ENCODE assay signal across 8 cellular contexts in genomic region chr19:37907735-37908066, GRCh38. TPM values are rescaled to one million over a fixed set of nuclear protein-coding genes. Genes with fewer than 3 reads are reported as not detected.
A peak's percentile ranks its signal among the peaks of the same experiment; 100 is the strongest.
DNase-seq lines count a peak whose midpoint lies in the region; ATAC-seq, FAIRE-seq and TF ChIP-seq lines count a peak whose summit lies in the region.

No MANE protein-coding gene starts in this region.

- TF ChIP-seq CTCF in activated CD8-positive, alpha-beta T cell treated with anti-CD3 and anti-CD28 coated beads for 36 hours (IDR thresholded peaks at IDR 0.05) = no peak
- TF ChIP-seq CTCF in keratinocyte (optimal IDR thresholded peaks at IDR 0.05 in 1 of 3, IDR thresholded peaks at IDR 0.05 in 1 of 3, conservative IDR thresholded peaks at IDR 0.05 in 1 of 3; ENCODE audit: extremely low read depth in 1 of 3, insufficient read depth in 2 of 3, low read length in 3 of 3) = no peak

- H3K4me2 ChIP-seq in keratinocyte (ENCODE audit: control insufficient read depth, extremely low read depth, insufficient read depth, low read depth, low read length) = peak overlapping the region; percentile 88

- intact Hi-C loops in activated CD4-positive, alpha-beta T cell treated with anti-CD3 and anti-CD28 coated beads, Interleukin-2, amount 10 ng/mL, durations not matched to agents 24 days and 14 days (cut with micrococcal nuclease) = loop anchor here (1.0 to 5.0 kb wide), 6 partner anchors 142 to 428 kb away; partner anchors contain the start of genes CATSPERG and DPF1
- intact Hi-C loops in activated CD8-positive, alpha-beta T cell treated with anti-CD3 and anti-CD28 coated beads for 36 hours (cut with micrococcal nuclease) = loop anchor here (10.0 kb wide), 3 partner anchors 137 to 427 kb away; partner anchors contain the start of genes CATSPERG and DPF1

- H3K27ac ChIP-seq in keratinocyte (ENCODE audit: control insufficient read depth, insufficient read depth, low read length) (peak overlapping the region; percentile 37), thymus (ENCODE audit: low read depth) (no peak overlapping the region)

- H3K4me3 Mint-ChIP-seq in activated CD4-positive, alpha-beta T cell treated with anti-CD3 and anti-CD28 coated beads, Interleukin-2, amount 10 ng/mL, durations not matched to agents 24 days and 14 days = peak overlapping the region; percentile 76
- peak overlapping the region; percentile 70 for H3K4me3 Mint-ChIP-seq in activated CD8-positive, alpha-beta T cell treated with anti-CD3 and anti-CD28 coated beads for 36 hours

- POLR2A ChIA-PET in activated CD8-positive, alpha-beta T cell treated with anti-CD3 and anti-CD28 coated beads for 36 hours (lab: Charles Lee) = interaction anchor here (0.6 to 1.7 kb wide), 5 partner anchors 26 to 1003 kb away, joined by 3 to 5 read pairs (median 3); no protein-coding TSS in a partner anchor

- H3K36me3 ChIP-seq in keratinocyte (ENCODE audit: control insufficient read depth in 2 of 2, extremely low read depth in 1 of 2, insufficient read depth in 2 of 2, low read length in 2 of 2) (no peaks in the 10 kb centered on the region), thymus (ENCODE audit: control insufficient read depth, insufficient read depth) (no peaks in the 10 kb centered on the region)

- CTCF ChIA-PET in activated CD8-positive, alpha-beta T cell treated with anti-CD3 and anti-CD28 coated beads for 36 hours (lab: Charles Lee) = interaction anchor here (1.0 to 3.4 kb wide), 10 partner anchors 14 to 428 kb away, joined by 3 to 13 read pairs (median 4); partner anchors contain the start of gene CATSPERG

- H3K4me1 ChIP-seq in keratinocyte (ENCODE audit: control insufficient read depth, extremely low read depth, insufficient read depth, low read length) (peaks cover 10% of the 10 kb centered on the region), thymus (ENCODE audit: control insufficient read depth, insufficient read depth, low read length) (peaks cover 4% of the 10 kb centered on the region)

- H3K9me3 ChIP-seq in keratinocyte (ENCODE audit: control insufficient read depth, low read depth, low read length) (no peaks in the 10 kb centered on the region), thymus (ENCODE audit: control insufficient read depth) (no peaks in the 10 kb centered on the region)

- 16% methylated on average over 8 of the region's 8 CpGs for WGBS in thymus

- peaks cover 35% of the 10 kb centered on the region for H3K79me2 ChIP-seq in keratinocyte (ENCODE audit: control insufficient read depth, insufficient read depth, low read length)

- H3K9ac ChIP-seq in keratinocyte (ENCODE audit: control insufficient read depth, extremely low read depth, insufficient read depth, low read length) = peak overlapping the region; percentile 81

- dilution Hi-C loops in keratinocyte (cut with MboI; ENCODE audit: extremely low pct_ligation_motif_present, low sequenced_read_pairs) = no loop called here

- H3K27me3 ChIP-seq in keratinocyte (ENCODE audit: control insufficient read depth, extremely low read depth, insufficient read depth, low read length) = no peaks in the 10 kb centered on the region
- no peaks in the 10 kb centered on the region for H3K27me3 ChIP-seq in thymus (ENCODE audit: control insufficient read depth, insufficient read depth)

- no peaks in the 10 kb centered on the region for H3K9me3 Mint-ChIP-seq in activated CD4-positive, alpha-beta T cell treated with anti-CD3 and anti-CD28 coated beads, Interleukin-2, amount 10 ng/mL, durations not matched to agents 24 days and 14 days
- no peaks in the 10 kb centered on the region for H3K9me3 Mint-ChIP-seq in activated CD8-positive, alpha-beta T cell treated with anti-CD3 and anti-CD28 coated beads for 36 hours

- H3K4me3 ChIP-seq in keratinocyte (ENCODE audit: control insufficient read depth in 2 of 3, extremely low read depth in 1 of 3, insufficient read depth in 2 of 3, low read depth in 1 of 3, low read length in 3 of 3) = peak overlapping the region; percentile 69 to 81 (median 78)
- H3K4me3 ChIP-seq in thymus (ENCODE audit: low read length) = peak overlapping the region; percentile 88

- peak overlapping the region; percentile 84 for H2AFZ ChIP-seq in keratinocyte (ENCODE audit: control insufficient read depth, low read length)

- FAIRE-seq in keratinocyte (lab: Jason Lieb, UNC) = no peak

- no peak for DNase-seq in activated CD4-positive, alpha-beta T cell treated with anti-CD3 and anti-CD28 coated beads, Interleukin-2, amount 10 ng/mL, durations not matched to agents 24 days and 14 days
- no peak for DNase-seq in activated CD4-positive, alpha-beta T cell treated with anti-CD3 and anti-CD28 coated beads, Interleukin-2, amount 50 U/mL, for 4 hours
- no peak for DNase-seq in activated CD8-positive, alpha-beta T cell treated with anti-CD3 and anti-CD28 coated beads for 36 hours
- DNase-seq in keratinocyte (ENCODE audit: low read depth, low spot score) (no peak), 8988T (no peak)
- no peak for DNase-seq in stimulated activated naive CD4-positive, alpha-beta T cell (lab: John Stamatoyannopoulos, UW)

- no peak overlapping the region for H3K27ac Mint-ChIP-seq in activated CD4-positive, alpha-beta T cell treated with anti-CD3 and anti-CD28 coated beads, Interleukin-2, amount 10 ng/mL, durations not matched to agents 24 days and 14 days
- H3K27ac Mint-ChIP-seq in activated CD8-positive, alpha-beta T cell treated with anti-CD3 and anti-CD28 coated beads for 36 hours = no peak overlapping the region

- H3K4me1 Mint-ChIP-seq in activated CD4-positive, alpha-beta T cell treated with anti-CD3 and anti-CD28 coated beads, Interleukin-2, amount 10 ng/mL, durations not matched to agents 24 days and 14 days = peaks cover 20% of the 10 kb centered on the region
- peaks cover 20% of the 10 kb centered on the region for H3K4me1 Mint-ChIP-seq in activated CD8-positive, alpha-beta T cell treated with anti-CD3 and anti-CD28 coated beads for 36 hours (ENCODE audit: low read depth)

- no peaks in the 10 kb centered on the region for H3K36me3 Mint-ChIP-seq in activated CD4-positive, alpha-beta T cell treated with anti-CD3 and anti-CD28 coated beads, Interleukin-2, amount 10 ng/mL, durations not matched to agents 24 days and 14 days (ENCODE audit: low read depth)
- no peaks in the 10 kb centered on the region for H3K36me3 Mint-ChIP-seq in activated CD8-positive, alpha-beta T cell treated with anti-CD3 and anti-CD28 coated beads for 36 hours (ENCODE audit: low read depth)

- no peak for ATAC-seq in activated CD8-positive, alpha-beta T cell treated with anti-CD3 and anti-CD28 coated beads for 36 hours
- ATAC-seq in GM19324 (IDR thresholded peaks at IDR 0.05; ENCODE audit: low FRiP score, unreplicated experiment) = no peak

- no peaks in the 10 kb centered on the region for H3K9me1 ChIP-seq in keratinocyte (ENCODE audit: control insufficient read depth, extremely low read depth, insufficient read depth, low read length)

- no peaks in the 10 kb centered on the region for H4K20me1 ChIP-seq in keratinocyte (ENCODE audit: control insufficient read depth, extremely low read depth, insufficient read depth, low read length)

- peaks cover 2% of the 10 kb centered on the region for H3K27me3 Mint-ChIP-seq in activated CD4-positive, alpha-beta T cell treated with anti-CD3 and anti-CD28 coated beads, Interleukin-2, amount 10 ng/mL, durations not matched to agents 24 days and 14 days
- H3K27me3 Mint-ChIP-seq in activated CD8-positive, alpha-beta T cell treated with anti-CD3 and anti-CD28 coated beads for 36 hours = no peaks in the 10 kb centered on the region

RNA-seq across cellular contexts. Expression of gene SIPA1L3, which starts 0.7 kb away (rescaled TPM):
- total RNA-seq in activated CD4-positive, alpha-beta T cell treated with anti-CD3 and anti-CD28 coated beads, Interleukin-2, amount 10 ng/mL, durations not matched to agents 24 days and 14 days = 15.2 and 15.4 TPM in 2 replicates
- 1 to 10 TPM; 8.9 to 9.8 TPM for total RNA-seq in activated CD8-positive, alpha-beta T cell treated with anti-CD3 and anti-CD28 coated beads for 36 hours
- polyA plus RNA-seq in keratinocyte = 8.0 to 17.4 TPM (median 9.5 TPM) in 3 replicates
- 29.3 TPM for polyA plus RNA-seq in keratinocyte (2011; ENCODE audit: low read depth)
- 9.5 and 16.8 TPM in 2 replicates for polyA plus RNA-seq in keratinocyte (2011; cell fraction: cytosol; rRNA removed)
- 17.5 and 25.8 TPM in 2 replicates for polyA plus RNA-seq in keratinocyte (2011; cell fraction: nucleus; rRNA removed)
- polyA plus RNA-seq in keratinocyte (2012; ENCODE audit: low replicate concordance) = 20.9 and 27.3 TPM in 2 replicates
- polyA minus RNA-seq in keratinocyte = 17.8 to 171 TPM (median 24.3 TPM) in 3 replicates
- polyA minus RNA-seq in keratinocyte (2011; cell fraction: cytosol; rRNA and poly(A)+ RNA removed) = 51.4 TPM
- 36.1 and 51.0 TPM in 2 replicates for polyA minus RNA-seq in keratinocyte (2011; cell fraction: nucleus; rRNA and poly(A)+ RNA removed)
- 5.0 TPM for polyA plus RNA-seq in thymus

RNA-seq across cellular contexts. Expression of gene WDR87, which starts 1.3 kb away (rescaled TPM):
- not detected in 2 replicates for total RNA-seq in activated CD4-positive, alpha-beta T cell treated with anti-CD3 and anti-CD28 coated beads, Interleukin-2, amount 10 ng/mL, durations not matched to agents 24 days and 14 days
- not detected for total RNA-seq in activated CD8-positive, alpha-beta T cell treated with anti-CD3 and anti-CD28 coated beads for 36 hours
- polyA plus RNA-seq in keratinocyte (not detected in 3 replicates), thymus (0.02 TPM)
- not detected for polyA plus RNA-seq in keratinocyte (2011; ENCODE audit: low read depth)
- not detected in 2 replicates for polyA plus RNA-seq in keratinocyte (2011; cell fraction: cytosol; rRNA removed)
- 0.01 TPM in 2 replicates for polyA plus RNA-seq in keratinocyte (2011; cell fraction: nucleus; rRNA removed)
- 0.08 TPM in 1 of 2 replicates, not detected in the other for polyA plus RNA-seq in keratinocyte (2012; ENCODE audit: low replicate concordance)
- not detected in 3 replicates for polyA minus RNA-seq in keratinocyte
- not detected for polyA minus RNA-seq in keratinocyte (2011; cell fraction: cytosol; rRNA and poly(A)+ RNA removed)
- not detected in 2 replicates for polyA minus RNA-seq in keratinocyte (2011; cell fraction: nucleus; rRNA and poly(A)+ RNA removed)
